Comparison of ENCODE assay signal across 9 cellular contexts in genomic region chr3:124619887-124620599, GRCh38.
DNase-seq lines count a peak whose midpoint lies in the region; ATAC-seq, FAIRE-seq and TF ChIP-seq lines count a peak whose summit lies in the region.
"Had no signal": no experiment of that assay in that cellular context is flagged by ENCODE, and none has a peak within 500 bp of the region (broad histone marks: within the 10 kb centered on the region; RNA-seq: fewer than 3 reads in every experiment).

No MANE protein-coding gene starts in this region.

- no peak overlapping the region for H3K27ac ChIP-seq in HCT116 (ENCODE audit: low read depth, low read length)

- no peaks in the 10 kb centered on the region for H3K36me3 Mint-ChIP-seq in activated CD4-positive, alpha-beta memory T cell treated with anti-CD3 and anti-CD28 coated beads, Interleukin-2, amount 10 ng/mL, durations not matched to agents 7 days and 5 days (ENCODE audit: low read depth)

- peaks cover 8% of the 10 kb centered on the region for H3K27me3 Mint-ChIP-seq in activated CD4-positive, alpha-beta memory T cell treated with anti-CD3 and anti-CD28 coated beads, Interleukin-2, amount 10 ng/mL, durations not matched to agents 7 days and 5 days

- H4K20me1 ChIP-seq in HCT116 (ENCODE audit: insufficient read depth), result no peaks in the 10 kb centered on the region

- no peaks in the 10 kb centered on the region for H3K9me3 Mint-ChIP-seq in activated CD4-positive, alpha-beta memory T cell treated with anti-CD3 and anti-CD28 coated beads, Interleukin-2, amount 10 ng/mL, durations not matched to agents 7 days and 5 days

- no peak for TF ChIP-seq CTCF in HCT116 (IDR thresholded peaks at IDR 0.05 in 2 of 3, conservative IDR thresholded peaks at IDR 0.05 in 1 of 3; ENCODE audit: borderline replicate concordance in 1 of 3, insufficient read depth in 1 of 3, low read depth in 2 of 3, low read length in 2 of 3)
- no peak for TF ChIP-seq CTCF in mucosa of descending colon (IDR thresholded peaks at IDR 0.05)

- H3K36me3 ChIP-seq in HCT116 (ENCODE audit: control insufficient read depth in 1 of 2, insufficient read depth in 2 of 2, low read length in 2 of 2) (no peaks in the 10 kb centered on the region), mucosa of descending colon (ENCODE audit: low read depth) (no peaks in the 10 kb centered on the region)

- peak overlapping the region; percentile 74 for H3K27ac Mint-ChIP-seq in activated CD4-positive, alpha-beta memory T cell treated with anti-CD3 and anti-CD28 coated beads, Interleukin-2, amount 10 ng/mL, durations not matched to agents 7 days and 5 days

- H3K9me2 ChIP-seq in HCT116 (ENCODE audit: insufficient read depth), result no peaks in the 10 kb centered on the region
- H3K9me2 ChIP-seq: SK-N-SH had no signal

- TF ChIP-seq POLR2A in GM12891 (IDR thresholded peaks at IDR 0.05; ENCODE audit: low read depth, low read length) (no peak), HCT116 (IDR thresholded peaks at IDR 0.05; ENCODE audit: borderline replicate concordance, extremely low read depth, insufficient read depth, insufficient read length) (no peak), H54 (IDR thresholded peaks at IDR 0.05; ENCODE audit: low read depth, low read length) (no peak)

- RAD21 ChIA-PET in HCT116 (lab: Charles Lee; ENCODE audit: low non-redundant PET in 1 of 2, low total read pairs in 2 of 2, uncharacterized antibody in 2 of 2, unreplicated experiment in 2 of 2), result no interaction called here

- TF ChIP-seq RAD21 in HCT116 (IDR thresholded peaks at IDR 0.05; ENCODE audit: low read depth), result no peak

- H3K4me3 Mint-ChIP-seq in activated CD4-positive, alpha-beta memory T cell treated with anti-CD3 and anti-CD28 coated beads, Interleukin-2, amount 10 ng/mL, durations not matched to agents 7 days and 5 days, result peak overlapping the region; percentile 55

- CTCF ChIA-PET in HCT116 (lab: Charles Lee), result no interaction called here
- CTCF ChIA-PET in activated CD4-positive, alpha-beta memory T cell treated with anti-CD3 and anti-CD28 coated beads, Interleukin-2, amount 10 ng/mL, durations not matched to agents 7 days and 5 days (lab: Charles Lee), result interaction anchor here (1.2 to 1.3 kb wide), 3 partner anchors 10 to 69 kb away, joined by 3 to 8 read pairs (median 7); no protein-coding TSS in a partner anchor

- FAIRE-seq in GM12891 (lab: Jason Lieb, UNC), result peak; percentile 66
- FAIRE-seq in urothelium cell line (lab: Jason Lieb, UNC), result no peak
- FAIRE-seq in RCC 7860 (lab: Jason Lieb, UNC), result no peak
- FAIRE-seq in H54 (lab: Jason Lieb, UNC), result no peak

- H3K4me1 ChIP-seq in HCT116 (ENCODE audit: control insufficient read depth in 1 of 2, insufficient read depth in 2 of 2, low read length in 2 of 2), result peaks cover 7 to 12% of the 10 kb centered on the region in 2 experiments; a peak in 3 of 4 replicates
- peaks cover 7% of the 10 kb centered on the region for H3K4me1 ChIP-seq in mucosa of descending colon (ENCODE audit: low read depth)

- DNase-seq in GM12891 (ENCODE audit: insufficient read length, low spot score) (no peak), HCT116 (ENCODE audit: low read depth, low spot score) (no peak), mucosa of descending colon (no peak), urothelium cell line (ENCODE audit: low spot score) (no peak), RCC 7860 (ENCODE audit: low spot score) (no peak), H54 (ENCODE audit: insufficient read length, low spot score) (no peak), KBM-7 (no peak)
- DNase-seq in activated CD4-positive, alpha-beta memory T cell treated with anti-CD3 and anti-CD28 coated beads, Interleukin-2, amount 10 ng/mL, durations not matched to agents 7 days and 5 days, result no peak
- DNase-seq: SK-N-SH had no signal

- no peak overlapping the region for H3K9ac ChIP-seq in HCT116 (ENCODE audit: low read length)
- H3K9ac ChIP-seq: SK-N-SH had no signal

- H2AFZ ChIP-seq in HCT116 (ENCODE audit: low read depth, low read length, poor library complexity, severe bottlenecking), result peak overlapping the region; percentile 11

- H3K9me3 ChIP-seq in HCT116 (ENCODE audit: control insufficient read depth in 1 of 2, insufficient read depth in 1 of 2, low read depth in 1 of 2, low read length in 2 of 2) (no peaks in the 10 kb centered on the region), mucosa of descending colon (no peaks in the 10 kb centered on the region)
- H3K9me3 ChIP-seq: SK-N-SH had no signal

- no peaks in the 10 kb centered on the region for H3K79me2 ChIP-seq in HCT116 (ENCODE audit: insufficient read depth, low read length)

- no TSS peak for BruUV-seq in HCT116 (replicated peaks; lab: Mats Ljungman, UMichigan)

- H3K27me3 ChIP-seq in HCT116 (ENCODE audit: insufficient read depth, low read length), result no peaks in the 10 kb centered on the region

- in situ Hi-C loops in KBM-7 (cut with MboI; ENCODE audit: low pct_unique_long_range_greater_than_20kb, low sequenced_read_pairs), result no loop called here

- H3K4me2 ChIP-seq in HCT116 (ENCODE audit: low read length), result peak overlapping the region; percentile 60
- H3K4me2 ChIP-seq: SK-N-SH had no signal

- POLR2A ChIA-PET in HCT116 (lab: Charles Lee), result interaction anchor here (0.7 kb wide), 1 partner anchor 36 kb away, joined by 4 read pairs; no protein-coding TSS in a partner anchor
- POLR2A ChIA-PET in activated CD4-positive, alpha-beta memory T cell treated with anti-CD3 and anti-CD28 coated beads, Interleukin-2, amount 10 ng/mL, durations not matched to agents 7 days and 5 days (lab: Charles Lee), result interaction anchor here (1.0 kb wide), 1 partner anchor 68 kb away, joined by 3 read pairs; no protein-coding TSS in a partner anchor

- peaks cover 21% of the 10 kb centered on the region for H3K4me1 Mint-ChIP-seq in activated CD4-positive, alpha-beta memory T cell treated with anti-CD3 and anti-CD28 coated beads, Interleukin-2, amount 10 ng/mL, durations not matched to agents 7 days and 5 days

- intact Hi-C loops in HCT116 (cut with micrococcal nuclease), result no loop called here
- intact Hi-C loops in mucosa of descending colon (cut with DNase I, micrococcal nuclease), result no loop called here

- ATAC-seq in HCT116 (peak; percentile 32; the same call in 1 of the 2 replicates), mucosa of descending colon (peak; percentile 34)

- H3K4me3 ChIP-seq in HCT116 (replicated peaks in 1 of 2; ENCODE audit: low read depth in 1 of 2, low read length in 2 of 2) (0 out of 4 replicates have a peak overlapping the region, but pooled peaks of 1 of the 2 experiments have one; percentile 1), mucosa of descending colon (no peak overlapping the region)

TF ChIP-seq in GM12891, 5 proteins besides CTCF, POLR2A, EP300 and RAD21:
- TF ChIP-seq POLR2AphosphoS5 (IDR thresholded peaks at IDR 0.05; ENCODE audit: low read depth, low read length) (no peak), SPI1 (IDR thresholded peaks at IDR 0.05; ENCODE audit: low read depth, low read length) (no peak), TAF1 (IDR thresholded peaks at IDR 0.05; ENCODE audit: low read depth, low read length) (no peak), PAX5 (IDR thresholded peaks at IDR 0.05; ENCODE audit: insufficient read depth, low read length, severe bottlenecking) (no peak), POU2F2 (IDR thresholded peaks at IDR 0.05; ENCODE audit: low read depth, low read length) (no peak)

TF ChIP-seq in HCT116, 20 proteins besides CTCF, POLR2A, EP300 and RAD21:
- TF ChIP-seq CBX3 (IDR thresholded peaks at IDR 0.05; ENCODE audit: low read depth), result no peak
